Comparison of ENCODE assay signal across 8 cellular contexts in genomic region chr14:33564774-33565630, GRCh38.
DNase-seq lines count a peak whose midpoint lies in the region; ATAC-seq and TF ChIP-seq lines count a peak whose summit lies in the region.

No MANE protein-coding gene starts in this region.

- in situ Hi-C loops in mammary epithelial cell (cut with MboI; ENCODE audit: low sequenced_read_pairs in 2 of 2): no loop called here

- ATAC-seq in GM21737 (IDR thresholded peaks at IDR 0.05; ENCODE audit: unreplicated experiment): peak; percentile 67
- ATAC-seq in GM18520 (IDR thresholded peaks at IDR 0.05; ENCODE audit: unreplicated experiment): no peak

- H3K27ac ChIP-seq in mammary epithelial cell (ENCODE audit: insufficient read depth, low read depth, low read length): no peak overlapping the region

- H3K27me3 ChIP-seq in MG63 (no peaks in the 10 kb centered on the region), mammary epithelial cell (ENCODE audit: insufficient read depth, low read length) (no peaks in the 10 kb centered on the region)

- H3K9me3 ChIP-seq in MG63 (no peaks in the 10 kb centered on the region), mammary epithelial cell (replicated peaks; ENCODE audit: insufficient read depth, low read length) (no peaks in the 10 kb centered on the region)

- no peaks in the 10 kb centered on the region for H4K20me1 ChIP-seq in mammary epithelial cell (ENCODE audit: insufficient read depth, low read length)

- BruUV-seq in mammary epithelial cell (replicated peaks; lab: Mats Ljungman, UMichigan): no TSS peak

- TF ChIP-seq CTCF in mammary epithelial cell (conservative IDR thresholded peaks at IDR 0.05 in 1 of 2, IDR thresholded peaks at IDR 0.05 in 1 of 2; ENCODE audit: extremely low read depth in 1 of 2, insufficient read depth in 1 of 2, low read depth in 1 of 2, low read length in 2 of 2): no peak

- H3K36me3 ChIP-seq in MG63 (no peaks in the 10 kb centered on the region), mammary epithelial cell (ENCODE audit: insufficient read depth, low read length) (no peaks in the 10 kb centered on the region)

- DNase-seq in EL: peak; percentile 88
- DNase-seq in MG63: peak; percentile 60
- DNase-seq in mammary epithelial cell: peak; percentile 81
- DNase-seq in stimulated activated CD4-positive, alpha-beta T cell treated with anti-CD3 and anti-CD28 coated beads, Interleukin-15, amount 100 ng/mL, for 24 hours: no peak
- no peak for DNase-seq in middle frontal gyrus (ENCODE audit: extremely low spot score, low spot score)
- no peak for DNase-seq in DMS79 (lab: John Stamatoyannopoulos, UW)

- no peaks in the 10 kb centered on the region for H3K79me2 ChIP-seq in mammary epithelial cell (ENCODE audit: insufficient read depth, low read length)

- H2AFZ ChIP-seq in mammary epithelial cell (ENCODE audit: low read depth, low read length): no peak overlapping the region

- peaks cover 32% of the 10 kb centered on the region for H3K4me1 ChIP-seq in mammary epithelial cell (ENCODE audit: insufficient read depth, low read length)

- WGBS in mammary epithelial cell (ENCODE audit: low coverage, missing lambda C conversion rate): 19% methylated on average over 3 of the region's 3 CpGs

- intact Hi-C loops in mammary epithelial cell (cut with micrococcal nuclease): loop anchor here (2.0 kb wide), 1 partner anchor 24 kb away; no protein-coding TSS in a partner anchor

- H3K4me3 ChIP-seq in MG63: no peak overlapping the region
- no peak overlapping the region for H3K4me3 ChIP-seq in mammary epithelial cell (replicated peaks in 1 of 3; ENCODE audit: insufficient read depth in 1 of 3, low read depth in 2 of 3, low read length in 3 of 3)

- dilution Hi-C loops in mammary epithelial cell (cut with HindIII; ENCODE audit: low sequenced_read_pairs): no loop called here

- CTCF ChIA-PET in mammary epithelial cell (lab: Charles Lee; ENCODE audit: low non-redundant PET): no interaction called here

- no peak overlapping the region for H3K9ac ChIP-seq in mammary epithelial cell (ENCODE audit: insufficient read depth, low read length)

- H3K4me2 ChIP-seq in mammary epithelial cell (ENCODE audit: insufficient read depth, low read depth, low read length): peak overlapping the region; percentile 55

Comparison
In these comparisons a context has a peak if more than half of its experiments do, and no peak if none do; other contexts are left out.
1. DNase-seq: peak in EL (single experiment), MG63 (single experiment) and mammary epithelial cell (single experiment); none in stimulated activated CD4-positive, alpha-beta T cell treated with anti-CD3 and anti-CD28 coated beads, Interleukin-15, amount 100 ng/mL, for 24 hours (single experiment), middle frontal gyrus (single experiment) and DMS79 (single experiment).